ENCODE assay signal across 8 cellular contexts in genomic region chr9:21160178-21160577, GRCh38. TPM values are rescaled to one million over a fixed set of nuclear protein-coding genes. Genes with fewer than 3 reads are reported as not detected.
A peak's percentile ranks its signal among the peaks of the same experiment; 100 is the strongest.
DNase-seq lines count a peak whose midpoint lies in the region; FAIRE-seq and TF ChIP-seq lines count a peak whose summit lies in the region.

No MANE protein-coding gene starts in this region.

- no peak for TF ChIP-seq POLR2A in suprapubic skin (IDR thresholded peaks at IDR 0.05)

- no peaks in the 10 kb centered on the region for H3K27me3 ChIP-seq in suprapubic skin

- no peaks in the 10 kb centered on the region for H3K4me1 ChIP-seq in suprapubic skin

- TF ChIP-seq CTCF in suprapubic skin (IDR thresholded peaks at IDR 0.05), result no peak

- no peaks in the 10 kb centered on the region for H3K36me3 ChIP-seq in suprapubic skin

- peak; percentile 89 for FAIRE-seq in GM18507 (lab: Jason Lieb, UNC)

- no peak overlapping the region for H3K27ac ChIP-seq in suprapubic skin

- TF ChIP-seq EP300 in suprapubic skin (IDR thresholded peaks at IDR 0.05), result no peak

- intact Hi-C loops in head of caudate nucleus (cut with DNase I), result no loop called here

- 14% methylated on average over 1 of the region's 1 CpG for WGBS in suprapubic skin

- DNase-seq in GM18507 (ENCODE audit: extremely low spot score, insufficient read length, low read depth) (no peak), H4 (ENCODE audit: low spot score) (peak; percentile 11), NAMALWA (ENCODE audit: low spot score) (peak; percentile 26), iris pigment epithelial cell (ENCODE audit: low read depth) (peak; percentile 77), HuH-7.5 (ENCODE audit: low spot score) (no peak), head of caudate nucleus (no peak), suprapubic skin (ENCODE audit: low spot score in 2 of 2) (no peak), putamen (ENCODE audit: low spot score) (no peak)

- no peak overlapping the region for H3K4me3 ChIP-seq in suprapubic skin

- H3K9me3 ChIP-seq in suprapubic skin, result no peaks in the 10 kb centered on the region

RNA-seq across cellular contexts. Expression of gene IFNA21, which starts 6.3 kb away (rescaled TPM):
- total RNA-seq in H4 (2014; rRNA removed; shearing (Covaris generic)), result 0.15 TPM in 1 of 2 replicates, not detected in the other
- total RNA-seq in suprapubic skin, result not detected

RNA-seq across cellular contexts. Expression of gene IFNW1, which starts 18.5 kb away (rescaled TPM):
- total RNA-seq in H4 (2014; rRNA removed; shearing (Covaris generic)), result not detected in 2 replicates
- not detected for total RNA-seq in suprapubic skin

RNA-seq across cellular contexts. Expression of gene IFNA4, which starts 27.2 kb away (rescaled TPM):
- total RNA-seq in H4 (2014; rRNA removed; shearing (Covaris generic)), result 0.27 TPM in 1 of 2 replicates, not detected in the other
- total RNA-seq in suprapubic skin, result not detected

RNA-seq across cellular contexts. Expression of gene IFNA7, which starts 41.8 kb away (rescaled TPM):
- total RNA-seq in H4 (2014; rRNA removed; shearing (Covaris generic)), result not detected in 2 replicates
- total RNA-seq in suprapubic skin, result not detected

RNA-seq across cellular contexts. Expression of gene IFNA10, which starts 46.8 kb away (rescaled TPM):
- not detected in 2 replicates for total RNA-seq in H4 (2014; rRNA removed; shearing (Covaris generic))
- not detected for total RNA-seq in suprapubic skin

Comparison
In these comparisons a context has a peak if more than half of its experiments do, and no peak if none do; other contexts are left out.
1. DNase-seq: peak in H4 (single experiment), NAMALWA (single experiment) and iris pigment epithelial cell (single experiment); none in GM18507 (single experiment), HuH-7.5 (single experiment), head of caudate nucleus (0 of 42), suprapubic skin (0 of 2) and putamen (single experiment).